Comparison of ENCODE assay signal across 20 cellular contexts in genomic region chr11:70500076-70500847, GRCh38.
"Had no signal": no experiment of that assay in that cellular context is flagged by ENCODE, and none has a peak within 500 bp of the region (broad histone marks: within the 10 kb centered on the region; RNA-seq: fewer than 3 reads in every experiment).

No MANE protein-coding gene starts in this region.

- H3K36me3 Mint-ChIP-seq: activated naive CD8-positive, alpha-beta T cell treated with anti-CD3 and anti-CD28 coated beads for 36 hours; immature natural killer cell; naive thymus-derived CD8-positive, alpha-beta T cell; stimulated activated effector memory CD8-positive, alpha-beta T cell treated with anti-CD3 and anti-CD28 coated beads, Interleukin-12 subunit alpha, Interleukin-12 subunit beta, amount 100 ng/mL, for 72 hours had no signal

- H3K4me1 Mint-ChIP-seq: activated B cell treated with CpG ODN at 0.5 μM for 24 hours; activated naive CD8-positive, alpha-beta T cell treated with anti-CD3 and anti-CD28 coated beads for 36 hours; central memory CD8-positive, alpha-beta T cell; immature natural killer cell; naive thymus-derived CD8-positive, alpha-beta T cell; stimulated activated effector memory CD8-positive, alpha-beta T cell treated with anti-CD3 and anti-CD28 coated beads, Interleukin-12 subunit alpha, Interleukin-12 subunit beta, amount 100 ng/mL, for 72 hours had no signal

- H3K27me3 Mint-ChIP-seq: activated B cell treated with CpG ODN at 0.5 μM for 24 hours; activated naive CD8-positive, alpha-beta T cell treated with anti-CD3 and anti-CD28 coated beads for 36 hours had no signal

- H3K27ac ChIP-seq: brain microvascular endothelial cell, epithelial cell of prostate, prostate gland had no signal

- H3K4me3 ChIP-seq: prostate gland had no signal

- ATAC-seq: activated CD8-positive, alpha-beta T cell treated with anti-CD3 and anti-CD28 coated beads, Interleukin-2, amount 10 ng/mL, durations not matched to agents 7 days and 5 days; effector memory CD8-positive, alpha-beta T cell; naive thymus-derived CD8-positive, alpha-beta T cell; stimulated activated effector memory CD8-positive, alpha-beta T cell treated with anti-CD3 and anti-CD28 coated beads, Interleukin-12 subunit alpha, Interleukin-12 subunit beta, amount 100 ng/mL, for 72 hours had no signal

- H3K9me3 Mint-ChIP-seq: activated B cell treated with CpG ODN at 0.5 μM for 24 hours; activated naive CD8-positive, alpha-beta T cell treated with anti-CD3 and anti-CD28 coated beads for 36 hours; central memory CD8-positive, alpha-beta T cell; effector memory CD8-positive, alpha-beta T cell; immature natural killer cell; naive thymus-derived CD8-positive, alpha-beta T cell; stimulated activated effector memory CD8-positive, alpha-beta T cell treated with anti-CD3 and anti-CD28 coated beads, Interleukin-12 subunit alpha, Interleukin-12 subunit beta, amount 100 ng/mL, for 72 hours; T-helper 2 cell treated with Interferon-gamma antibody and Interleukin-4, amounts not matched to agents 5 μg/mL and 100 μg/mL, for 36 hours had no signal

- H3K36me3 ChIP-seq: brain microvascular endothelial cell, prostate gland had no signal

- H3K4me1 ChIP-seq: prostate gland had no signal

- H3K27ac Mint-ChIP-seq: activated B cell treated with CpG ODN at 0.5 μM for 24 hours; activated CD8-positive, alpha-beta T cell treated with anti-CD3 and anti-CD28 coated beads, Interleukin-2, amount 10 ng/mL, durations not matched to agents 7 days and 5 days; activated naive CD8-positive, alpha-beta T cell treated with anti-CD3 and anti-CD28 coated beads for 36 hours; effector memory CD8-positive, alpha-beta T cell; immature natural killer cell; stimulated activated effector memory CD8-positive, alpha-beta T cell treated with anti-CD3 and anti-CD28 coated beads, Interleukin-12 subunit alpha, Interleukin-12 subunit beta, amount 100 ng/mL, for 72 hours; T-helper 2 cell treated with Interferon-gamma antibody and Interleukin-4, amounts not matched to agents 5 μg/mL and 100 μg/mL, for 36 hours had no signal

- DNase-seq: activated B cell treated with CpG ODN at 0.5 μM for 24 hours; activated CD4-positive, alpha-beta T cell treated with anti-CD3 and anti-CD28 coated beads for 48 hours; activated CD8-positive, alpha-beta memory T cell treated with anti-CD3 and anti-CD28 coated beads, Interleukin-2, amount 50 U/mL, for 4 hours; activated CD8-positive, alpha-beta T cell treated with anti-CD3 and anti-CD28 coated beads, Interleukin-2, amount 10 ng/mL, durations not matched to agents 7 days and 5 days; activated gamma-delta T cell treated with Interleukin-2 at 50 U/mL for 16 hours; activated naive CD8-positive, alpha-beta T cell treated with anti-CD3 and anti-CD28 coated beads for 36 hours; brain microvascular endothelial cell; dermis blood vessel endothelial cell; effector memory CD8-positive, alpha-beta T cell; foreskin melanocyte; immature natural killer cell; occipital lobe; stimulated activated CD4-positive, alpha-beta T cell treated with anti-CD3 and anti-CD28 coated beads, Interleukin-12 subunit alpha, Interleukin-12 subunit beta, amount 100 ng/mL, for 4 hours; stimulated activated CD4-positive, alpha-beta T cell treated with anti-CD3 and anti-CD28 coated beads, Interleukin-2, amount 100 ng/mL, for 24 hours had no signal

- H3K27me3 ChIP-seq: brain microvascular endothelial cell had no signal

- H3K4me3 Mint-ChIP-seq: activated B cell treated with CpG ODN at 0.5 μM for 24 hours; activated CD8-positive, alpha-beta T cell treated with anti-CD3 and anti-CD28 coated beads, Interleukin-2, amount 10 ng/mL, durations not matched to agents 7 days and 5 days; activated naive CD8-positive, alpha-beta T cell treated with anti-CD3 and anti-CD28 coated beads for 36 hours; central memory CD8-positive, alpha-beta T cell; effector memory CD8-positive, alpha-beta T cell; immature natural killer cell; naive thymus-derived CD8-positive, alpha-beta T cell; stimulated activated effector memory CD8-positive, alpha-beta T cell treated with anti-CD3 and anti-CD28 coated beads, Interleukin-12 subunit alpha, Interleukin-12 subunit beta, amount 100 ng/mL, for 72 hours; T-helper 2 cell treated with Interferon-gamma antibody and Interleukin-4, amounts not matched to agents 5 μg/mL and 100 μg/mL, for 36 hours had no signal

- H3K9me3 ChIP-seq: prostate gland had no signal
